Comparison of ENCODE assay signal across 9 cellular contexts in the genomic region with DNA sequence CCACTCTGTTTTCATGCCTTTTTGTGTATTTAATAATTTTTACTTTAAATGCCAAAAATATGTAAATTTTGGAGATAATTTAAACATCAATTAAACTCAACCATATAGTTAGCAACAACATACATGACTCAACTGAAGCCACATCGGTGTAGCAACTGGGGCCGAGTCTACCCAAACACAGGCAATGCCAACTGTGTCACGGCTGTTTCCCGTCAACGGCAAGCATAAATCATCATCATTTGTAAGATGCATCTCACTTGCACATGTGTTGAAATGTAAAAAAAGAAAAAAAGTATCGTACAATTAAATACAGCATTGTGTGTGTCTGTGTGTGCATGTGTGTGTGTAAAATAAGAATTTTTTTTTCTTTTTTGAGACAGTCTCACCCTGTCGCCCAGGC.
"Had no signal": no experiment of that assay in that cellular context is flagged by ENCODE, and none has a peak within 500 bp of the region (broad histone marks: within the 10 kb centered on the region; RNA-seq: fewer than 3 reads in every experiment).

No MANE protein-coding gene starts in this region.

- DNase-seq: H9, HCEC 1CT, IMR-90, Kasumi-1, KG1 had no signal

- H3K27ac Mint-ChIP-seq: GM23338 had no signal

- H3K4me1 Mint-ChIP-seq: GM23338, H9 had no signal

- H3K4me3 ChIP-seq: GM23338, K562 had no signal

- H3K4me3 Mint-ChIP-seq: GM23338, H9 had no signal

- FAIRE-seq: H1, H54, K562 had no signal

- ATAC-seq: GM23338, K562 had no signal

- H3K9me3 Mint-ChIP-seq: GM23338, H9 had no signal
